ENCODE assay signal across 8 cellular contexts in the genomic region with DNA sequence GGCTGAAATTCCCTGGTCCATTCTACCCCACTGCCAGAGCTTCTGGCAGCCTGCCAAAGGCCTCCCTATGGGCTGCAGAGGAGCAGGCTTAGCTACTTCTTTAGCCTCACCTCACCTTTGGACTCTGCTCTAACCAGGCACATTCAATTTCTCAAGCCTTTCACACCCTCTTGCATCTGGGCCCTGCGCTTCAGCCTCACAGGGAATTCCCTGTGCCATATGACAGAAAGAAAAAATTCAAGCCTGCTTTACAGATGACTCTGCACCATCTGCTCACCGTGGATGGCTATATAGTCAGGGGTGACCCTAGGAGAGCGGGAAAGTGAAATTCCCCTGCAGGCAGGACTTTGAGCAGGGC.
DNase-seq lines count a peak whose midpoint lies in the region; ATAC-seq and TF ChIP-seq lines count a peak whose summit lies in the region.
"Had no signal": no experiment of that assay in that cellular context is flagged by ENCODE, and none has a peak within 500 bp of the region (broad histone marks: within the 10 kb centered on the region; RNA-seq: fewer than 3 reads in every experiment).

No MANE protein-coding gene starts in this region.

- no peak for TF ChIP-seq CTCF in WTC11 (IDR thresholded peaks at IDR 0.05)
- no peak for TF ChIP-seq CTCF in H9 (conservative IDR thresholded peaks at IDR 0.05)

- no peak overlapping the region for H3K56ac ChIP-seq in H9 (ENCODE audit: insufficient read length, low read depth, low read length)

- no peak for DNase-seq in WTC11 (ENCODE audit: low spot score)
- DNase-seq in NCI-H146 treated with DMSO at 0.1 percent for 48 hours (lab: John Stamatoyannopoulos, UW; ENCODE audit: unreplicated experiment), result no peak
- DNase-seq in activated effector memory CD4-positive, alpha-beta T cell treated with anti-CD3 and anti-CD28 coated beads, Interleukin-2, amount 50 U/mL, for 16 hours, result no peak
- no peak for DNase-seq in H9
- DNase-seq: activated B cell treated with CpG ODN at 0.5 μM for 24 hours had no signal

- H3K27ac Mint-ChIP-seq in WTC11 (no peak overlapping the region), H9 (no peak overlapping the region; a peak in 1 of 7 replicates)
- H3K27ac Mint-ChIP-seq: activated B cell treated with CpG ODN at 0.5 μM for 24 hours had no signal

- no peaks in the 10 kb centered on the region for H3K79me2 ChIP-seq in H9 (ENCODE audit: insufficient read depth, low read length)

- no peaks in the 10 kb centered on the region for H4K20me1 ChIP-seq in H9 (ENCODE audit: control insufficient read depth, insufficient read depth, insufficient read length)

- H3K9me3 Mint-ChIP-seq in WTC11, result peaks cover 39% of the 10 kb centered on the region
- peaks cover 27 to 28% of the 10 kb centered on the region in 2 experiments for H3K9me3 Mint-ChIP-seq in H9

- no peak overlapping the region for H3K4me3 ChIP-seq in rectal smooth muscle tissue (ENCODE audit: low read length)

- H3K4me3 Mint-ChIP-seq in WTC11, result no peak overlapping the region
- H3K4me3 Mint-ChIP-seq in H9, result no peak overlapping the region
- H3K4me3 Mint-ChIP-seq: activated B cell treated with CpG ODN at 0.5 μM for 24 hours had no signal

- CTCF ChIA-PET in WTC11 (lab: Charles Lee), result interaction anchor here (2.2 kb wide), 1 partner anchor 54 kb away, joined by 7 read pairs; no protein-coding TSS in a partner anchor

- H2BK20ac ChIP-seq in H9 (ENCODE audit: low read depth, low read length, poor library complexity, severe bottlenecking), result no peak overlapping the region

- H3K27ac ChIP-seq in rectal smooth muscle tissue (ENCODE audit: low read depth, low read length), result peak overlapping the region; percentile 11
- H3K27ac ChIP-seq in H9 (ENCODE audit: insufficient read length, low read depth, low read length), result no peak overlapping the region

- H3T11ph ChIP-seq in H9 (ENCODE audit: low read length), result no peak overlapping the region

- no peaks in the 10 kb centered on the region for H3K36me3 ChIP-seq in rectal smooth muscle tissue (ENCODE audit: control insufficient read depth, insufficient read depth, low read length)

- no peaks in the 10 kb centered on the region for H3K27me3 ChIP-seq in rectal smooth muscle tissue (ENCODE audit: control insufficient read depth, insufficient read depth, low read length)
- H3K27me3 ChIP-seq in H9 (ENCODE audit: insufficient read depth, low read length), result no peaks in the 10 kb centered on the region

- H4K8ac ChIP-seq in H9 (replicated peaks; ENCODE audit: insufficient read length, low read depth, low read length), result no peak overlapping the region

- H3K9ac ChIP-seq in rectal smooth muscle tissue (ENCODE audit: low read length) (no peak overlapping the region), H9 (ENCODE audit: extremely low read depth, insufficient read length, low read length) (no peak overlapping the region)

- peaks cover 3% of the 10 kb centered on the region for H3K4me1 ChIP-seq in rectal smooth muscle tissue (ENCODE audit: control insufficient read depth, insufficient read depth, low read length)
- no peaks in the 10 kb centered on the region for H3K4me1 ChIP-seq in H9 (ENCODE audit: insufficient read depth, low read length)

- no peak overlapping the region for H2BK12ac ChIP-seq in H9 (ENCODE audit: insufficient read length, low read depth, low read length)

- no peak overlapping the region for H3K14ac ChIP-seq in H9 (ENCODE audit: insufficient read depth, low read length)

- peaks cover 7% of the 10 kb centered on the region for H3K27me3 Mint-ChIP-seq in WTC11 (ENCODE audit: low read depth)
- H3K27me3 Mint-ChIP-seq in H9 (ENCODE audit: low read depth), result peaks cover 6% of the 10 kb centered on the region; the same call in 1 of the 2 replicates
- H3K27me3 Mint-ChIP-seq: activated B cell treated with CpG ODN at 0.5 μM for 24 hours had no signal

- H3K4me2 ChIP-seq in H9 (ENCODE audit: insufficient read depth, insufficient read length, low read length), result no peak overlapping the region

- ATAC-seq in GM18907 (IDR thresholded peaks at IDR 0.05; ENCODE audit: unreplicated experiment) (peak; percentile 78), HG03045 (IDR thresholded peaks at IDR 0.05; ENCODE audit: unreplicated experiment) (peak; percentile 66), WTC11 (peak; percentile 50)

- no peaks in the 10 kb centered on the region for H3K23me2 ChIP-seq in H9 (ENCODE audit: insufficient read length, low read depth, low read length, poor library complexity, severe bottlenecking)

- no peaks in the 10 kb centered on the region for H3K79me1 ChIP-seq in H9 (ENCODE audit: insufficient read depth, low read depth, low read length, poor library complexity, severe bottlenecking)

- H3K36me3 Mint-ChIP-seq in WTC11 (peaks cover 27% of the 10 kb centered on the region), H9 (ENCODE audit: insufficient read depth in 1 of 3, low read depth in 3 of 3) (peaks cover 3 to 25% (median 13%) of the 10 kb centered on the region in 3 experiments; a peak in 6 of 7 replicates)

- no peak overlapping the region for H2BK15ac ChIP-seq in H9 (ENCODE audit: low read depth, low read length)

- H2BK120ac ChIP-seq in H9 (ENCODE audit: low read depth, low read length, poor library complexity, severe bottlenecking), result no peak overlapping the region

- H2BK5ac ChIP-seq in H9 (ENCODE audit: insufficient read length, low read length), result no peak overlapping the region

- no peak overlapping the region for H3K4ac ChIP-seq in H9 (ENCODE audit: low read depth, low read length)

- H3K4me1 Mint-ChIP-seq in WTC11 (peaks cover 14% of the 10 kb centered on the region), H9 (peaks cover 9 to 11% of the 10 kb centered on the region in 2 experiments)
- H3K4me1 Mint-ChIP-seq: activated B cell treated with CpG ODN at 0.5 μM for 24 hours had no signal

- H3K23ac ChIP-seq in H9 (ENCODE audit: insufficient read length, low read depth, low read length), result no peak overlapping the region

- H3K18ac ChIP-seq in H9 (ENCODE audit: insufficient read length, low read depth, low read length), result no peak overlapping the region

- POLR2A ChIA-PET in WTC11 (lab: Charles Lee), result no interaction called here

- H3K9me3 ChIP-seq in H9 (ENCODE audit: control insufficient read depth, low read depth, low read length), result peaks cover 5% of the 10 kb centered on the region

- H2AK5ac ChIP-seq in H9 (ENCODE audit: insufficient read length, low read length), result no peak overlapping the region

- H4K91ac ChIP-seq in H9 (ENCODE audit: insufficient read length, low read depth, low read length), result no peak overlapping the region

- no peak overlapping the region for H2AFZ ChIP-seq in H9 (ENCODE audit: low read length)

- H4K5ac ChIP-seq in H9 (ENCODE audit: insufficient read length, low read depth, low read length), result no peak overlapping the region

- no CpG with 5 or more reads among the region's 3 CpGs for WGBS in H9 (ENCODE audit: extremely low coverage, insufficient read length, low lambda C conversion rate)

TF ChIP-seq in WTC11, 78 proteins besides CTCF, POLR2A, EP300 and RAD21 (continues in another document):
- TF ChIP-seq, protein P1, sequence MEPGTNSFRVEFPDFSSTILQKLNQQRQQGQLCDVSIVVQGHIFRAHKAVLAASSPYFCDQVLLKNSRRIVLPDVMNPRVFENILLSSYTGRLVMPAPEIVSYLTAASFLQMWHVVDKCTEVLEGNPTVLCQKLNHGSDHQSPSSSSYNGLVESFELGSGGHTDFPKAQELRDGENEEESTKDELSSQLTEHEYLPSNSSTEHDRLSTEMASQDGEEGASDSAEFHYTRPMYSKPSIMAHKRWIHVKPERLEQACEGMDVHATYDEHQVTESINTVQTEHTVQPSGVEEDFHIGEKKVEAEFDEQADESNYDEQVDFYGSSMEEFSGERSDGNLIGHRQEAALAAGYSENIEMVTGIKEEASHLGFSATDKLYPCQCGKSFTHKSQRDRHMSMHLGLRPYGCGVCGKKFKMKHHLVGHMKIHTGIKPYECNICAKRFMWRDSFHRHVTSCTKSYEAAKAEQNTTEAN (CRISPR knock-in tag; IDR thresholded peaks at IDR 0.05), result no peak
- TF ChIP-seq ZNF138 (CRISPR knock-in tag; conservative IDR thresholded peaks at IDR 0.05), result no peak
- TF ChIP-seq, protein P2, sequence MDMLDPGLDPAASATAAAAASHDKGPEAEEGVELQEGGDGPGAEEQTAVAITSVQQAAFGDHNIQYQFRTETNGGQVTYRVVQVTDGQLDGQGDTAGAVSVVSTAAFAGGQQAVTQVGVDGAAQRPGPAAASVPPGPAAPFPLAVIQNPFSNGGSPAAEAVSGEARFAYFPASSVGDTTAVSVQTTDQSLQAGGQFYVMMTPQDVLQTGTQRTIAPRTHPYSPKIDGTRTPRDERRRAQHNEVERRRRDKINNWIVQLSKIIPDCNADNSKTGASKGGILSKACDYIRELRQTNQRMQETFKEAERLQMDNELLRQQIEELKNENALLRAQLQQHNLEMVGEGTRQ (CRISPR knock-in tag; IDR thresholded peaks at IDR 0.05), result no peak
- TF ChIP-seq ATF1 (CRISPR knock-in tag; IDR thresholded peaks at IDR 0.05), result no peak
- TF ChIP-seq JUN (CRISPR knock-in tag; IDR thresholded peaks at IDR 0.05), result no peak
- no peak for TF ChIP-seq SMAD4 (CRISPR knock-in tag; IDR thresholded peaks at IDR 0.05)
- TF ChIP-seq ZNF396 (CRISPR knock-in tag; IDR thresholded peaks at IDR 0.05; ENCODE audit: borderline replicate concordance), result no peak
- TF ChIP-seq, protein P3, sequence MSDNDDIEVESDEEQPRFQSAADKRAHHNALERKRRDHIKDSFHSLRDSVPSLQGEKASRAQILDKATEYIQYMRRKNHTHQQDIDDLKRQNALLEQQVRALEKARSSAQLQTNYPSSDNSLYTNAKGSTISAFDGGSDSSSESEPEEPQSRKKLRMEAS (CRISPR knock-in tag; IDR thresholded peaks at IDR 0.05), result no peak
- TF ChIP-seq ZNF219 (CRISPR knock-in tag; IDR thresholded peaks at IDR 0.05; ENCODE audit: borderline replicate concordance), result no peak
- TF ChIP-seq NFYB (CRISPR knock-in tag; conservative IDR thresholded peaks at IDR 0.05; ENCODE audit: low read depth), result no peak
- no peak for TF ChIP-seq ZNF121 (CRISPR knock-in tag; IDR thresholded peaks at IDR 0.05)
- TF ChIP-seq, protein P4, sequence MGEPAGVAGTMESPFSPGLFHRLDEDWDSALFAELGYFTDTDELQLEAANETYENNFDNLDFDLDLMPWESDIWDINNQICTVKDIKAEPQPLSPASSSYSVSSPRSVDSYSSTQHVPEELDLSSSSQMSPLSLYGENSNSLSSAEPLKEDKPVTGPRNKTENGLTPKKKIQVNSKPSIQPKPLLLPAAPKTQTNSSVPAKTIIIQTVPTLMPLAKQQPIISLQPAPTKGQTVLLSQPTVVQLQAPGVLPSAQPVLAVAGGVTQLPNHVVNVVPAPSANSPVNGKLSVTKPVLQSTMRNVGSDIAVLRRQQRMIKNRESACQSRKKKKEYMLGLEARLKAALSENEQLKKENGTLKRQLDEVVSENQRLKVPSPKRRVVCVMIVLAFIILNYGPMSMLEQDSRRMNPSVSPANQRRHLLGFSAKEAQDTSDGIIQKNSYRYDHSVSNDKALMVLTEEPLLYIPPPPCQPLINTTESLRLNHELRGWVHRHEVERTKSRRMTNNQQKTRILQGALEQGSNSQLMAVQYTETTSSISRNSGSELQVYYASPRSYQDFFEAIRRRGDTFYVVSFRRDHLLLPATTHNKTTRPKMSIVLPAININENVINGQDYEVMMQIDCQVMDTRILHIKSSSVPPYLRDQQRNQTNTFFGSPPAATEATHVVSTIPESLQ (CRISPR knock-in tag; IDR thresholded peaks at IDR 0.05), result no peak
- no peak for TF ChIP-seq EMX1 (CRISPR knock-in tag; IDR thresholded peaks at IDR 0.05)
